Comparison of ENCODE assay signal across 8 cellular contexts in genomic region chr7:155298288-155298833, GRCh38. TPM values are rescaled to one million over a fixed set of nuclear protein-coding genes. Genes with fewer than 3 reads are reported as not detected.
DNase-seq lines count a peak whose midpoint lies in the region; ATAC-seq and TF ChIP-seq lines count a peak whose summit lies in the region.

No MANE protein-coding gene starts in this region.

- peak overlapping the region; percentile 23 for H2AFZ ChIP-seq in osteoblast (ENCODE audit: low read length)

- H3K4me1 Mint-ChIP-seq in T-helper 2 cell treated with Interferon-gamma antibody and Interleukin-4, amounts not matched to agents 5 μg/mL and 100 μg/mL, for 36 hours (ENCODE audit: low read depth): peaks cover 55% of the 10 kb centered on the region

- peaks cover 66% of the 10 kb centered on the region for H3K4me1 ChIP-seq in DOHH2 (ENCODE audit: control insufficient read depth, low read length)
- H3K4me1 ChIP-seq in esophagus squamous epithelium: peaks cover 12 to 49% (median 16%) of the 10 kb centered on the region in 3 donors
- H3K4me1 ChIP-seq in osteoblast (ENCODE audit: insufficient read depth, low read length): peaks cover 30% of the 10 kb centered on the region

- H3K27ac ChIP-seq in DOHH2 (ENCODE audit: low read depth, low read length) (peak overlapping the region; percentile 92), esophagus squamous epithelium (peak overlapping the region; percentile 88 to 98 (median 97)), osteoblast (ENCODE audit: low read depth, low read length) (peak overlapping the region; percentile 93)

- peaks cover 25% of the 10 kb centered on the region for H3F3A ChIP-seq in DOHH2 (ENCODE audit: control insufficient read depth, insufficient read depth)

- H3K27ac Mint-ChIP-seq in T-helper 2 cell treated with Interferon-gamma antibody and Interleukin-4, amounts not matched to agents 5 μg/mL and 100 μg/mL, for 36 hours: peak overlapping the region; percentile 97

- WGBS in esophagus squamous epithelium, 2 donors: 0% methylated on average over 6 of the region's 34 CpGs; no CpG with 5 or more reads in 1 of the 2 donors

- peaks cover 53% of the 10 kb centered on the region for H3K36me3 Mint-ChIP-seq in T-helper 2 cell treated with Interferon-gamma antibody and Interleukin-4, amounts not matched to agents 5 μg/mL and 100 μg/mL, for 36 hours (ENCODE audit: low read depth)

- H3K9me3 Mint-ChIP-seq in T-helper 2 cell treated with Interferon-gamma antibody and Interleukin-4, amounts not matched to agents 5 μg/mL and 100 μg/mL, for 36 hours: peaks cover 8% of the 10 kb centered on the region

- peak overlapping the region; percentile 87 for H3K4me3 Mint-ChIP-seq in T-helper 2 cell treated with Interferon-gamma antibody and Interleukin-4, amounts not matched to agents 5 μg/mL and 100 μg/mL, for 36 hours

- TF ChIP-seq CTCF in DOHH2 (IDR thresholded peaks at IDR 0.05; ENCODE audit: low read depth, low read length, poor library complexity, severe bottlenecking): no peak
- TF ChIP-seq CTCF in HFF-Myc (IDR thresholded peaks at IDR 0.05; ENCODE audit: low read depth, low read length, missing control alignments): no peak
- TF ChIP-seq CTCF in esophagus squamous epithelium (IDR thresholded peaks at IDR 0.05): no peak
- no peak for TF ChIP-seq CTCF in osteoblast (IDR thresholded peaks at IDR 0.05; ENCODE audit: extremely low read depth, low read depth, low read length)

- H3K79me2 ChIP-seq in DOHH2 (ENCODE audit: control insufficient read depth, low read length): peaks cover 67% of the 10 kb centered on the region
- H3K79me2 ChIP-seq in osteoblast (ENCODE audit: insufficient read depth, low read length): peaks cover 48% of the 10 kb centered on the region

- intact Hi-C loops in esophagus squamous epithelium (cut with DNase I): no loop called here

- H3K27me3 ChIP-seq in DOHH2 (ENCODE audit: control insufficient read depth, low read length) (no peaks in the 10 kb centered on the region), esophagus squamous epithelium (no peaks in the 10 kb centered on the region), osteoblast (ENCODE audit: insufficient read depth, low read length) (no peaks in the 10 kb centered on the region)

- ATAC-seq in HG03439 (IDR thresholded peaks at IDR 0.05; ENCODE audit: unreplicated experiment) (no peak), GM18858 (IDR thresholded peaks at IDR 0.05; ENCODE audit: unreplicated experiment) (no peak)

- no peak for TF ChIP-seq POLR2A in esophagus squamous epithelium (IDR thresholded peaks at IDR 0.05)

- peak overlapping the region; percentile 97 for H3K4me3 ChIP-seq in DOHH2 (ENCODE audit: low read length)
- peak overlapping the region; percentile 95 for H3K4me3 ChIP-seq in HFF-Myc (replicated peaks; ENCODE audit: low read depth, low read length)
- peak overlapping the region; percentile 69 to 96 (median 92) for H3K4me3 ChIP-seq in esophagus squamous epithelium
- H3K4me3 ChIP-seq in osteoblast (ENCODE audit: insufficient read depth, low read length): peak overlapping the region; percentile 84

- H3K36me3 ChIP-seq in DOHH2 (ENCODE audit: control insufficient read depth, low read length) (peaks cover 69% of the 10 kb centered on the region), esophagus squamous epithelium (peaks cover 2 to 19% (median 6%) of the 10 kb centered on the region in 3 donors), osteoblast (ENCODE audit: insufficient read depth, low read length) (peaks cover 27% of the 10 kb centered on the region)

- H4K20me1 ChIP-seq in DOHH2 (ENCODE audit: control insufficient read depth, insufficient read depth, low read depth, low read length): peaks cover 45% of the 10 kb centered on the region
- H4K20me1 ChIP-seq in osteoblast (ENCODE audit: insufficient read depth, low read length): peaks cover 38% of the 10 kb centered on the region

- DNase-seq in HFF-Myc (ENCODE audit: extremely low read depth, low read depth) (no peak), esophagus squamous epithelium (lab: John Stamatoyannopoulos, UW) (no peak), osteoblast (ENCODE audit: insufficient read length, low spot score, missing footprints) (no peak), NCI-H345 treated with DMSO at 0.1 percent for 48 hours (lab: John Stamatoyannopoulos, UW; ENCODE audit: unreplicated experiment) (no peak)
- DNase-seq in T-helper 2 cell treated with Interferon-gamma antibody and Interleukin-4, amounts not matched to agents 5 μg/mL and 100 μg/mL, for 36 hours (ENCODE audit: low spot score): peak; percentile 25

- H3K9me3 ChIP-seq in DOHH2 (ENCODE audit: control insufficient read depth, insufficient read depth, low read length) (peaks cover 10% of the 10 kb centered on the region; the same call in 1 of the 2 replicates), esophagus squamous epithelium (no peaks in the 10 kb centered on the region), osteoblast (ENCODE audit: low read depth, low read length) (no peaks in the 10 kb centered on the region)

- H3K27me3 Mint-ChIP-seq in T-helper 2 cell treated with Interferon-gamma antibody and Interleukin-4, amounts not matched to agents 5 μg/mL and 100 μg/mL, for 36 hours (ENCODE audit: low read depth): no peaks in the 10 kb centered on the region

- H3K4me2 ChIP-seq in DOHH2 (ENCODE audit: low read length) (peak overlapping the region; percentile 98), osteoblast (ENCODE audit: insufficient read depth, low read length) (peak overlapping the region; percentile 87)

- H3K9me2 ChIP-seq in DOHH2 (replicated peaks; ENCODE audit: control insufficient read depth, low read length): no peaks in the 10 kb centered on the region

RNA-seq across cellular contexts. Expression of gene INSIG1, which starts 0.7 kb away (rescaled TPM):
- total RNA-seq in esophagus squamous epithelium (10 to 100 TPM; 24.7 to 77.6 (median 64.6) TPM), osteoblast (835 and 847 TPM in 2 replicates)

Comparison
In these comparisons a context has a peak if more than half of its experiments do, and no peak if none do; other contexts are left out.
1. RNA of gene INSIG1, which starts 0.7 kb away (total RNA-seq): 835 to 847 TPM in osteoblast; 24.7 to 77.6 TPM in esophagus squamous epithelium; every median in the first group is over 10 times any median in the second.
2. Peak in every context shown above with its lines, with median percentiles within 50 percentile points of each other: H3K27ac ChIP-seq and H3K4me3 ChIP-seq.